ENCODE assay signal across 8 cellular contexts in genomic region chr3:116140100-116140689, GRCh38.
DNase-seq lines count a peak whose midpoint lies in the region; ATAC-seq and TF ChIP-seq lines count a peak whose summit lies in the region.

No MANE protein-coding gene starts in this region.

- no peaks in the 10 kb centered on the region for H3K36me3 Mint-ChIP-seq in activated naive CD8-positive, alpha-beta T cell treated with anti-CD3 and anti-CD28 coated beads for 36 hours

- H3K4me3 ChIP-seq in astrocyte of the cerebellum (ENCODE audit: low read depth, low read length) (no peak overlapping the region), liver (ENCODE audit: low read depth in 1 of 3, low read length in 3 of 3) (no peak overlapping the region)

- WGBS in liver, result 34% methylated on average over 5 of the region's 5 CpGs

- H3K27ac Mint-ChIP-seq in activated naive CD8-positive, alpha-beta T cell treated with anti-CD3 and anti-CD28 coated beads for 36 hours, result no peak overlapping the region

- ATAC-seq in GM21576 (IDR thresholded peaks at IDR 0.05; ENCODE audit: unreplicated experiment), result peak; percentile 45
- no peak for ATAC-seq in GM21360 (IDR thresholded peaks at IDR 0.05; ENCODE audit: unreplicated experiment)
- no peak for ATAC-seq in HG02973 (IDR thresholded peaks at IDR 0.05; ENCODE audit: unreplicated experiment)

- H3K4me3 Mint-ChIP-seq in activated naive CD8-positive, alpha-beta T cell treated with anti-CD3 and anti-CD28 coated beads for 36 hours, result no peak overlapping the region

- no peaks in the 10 kb centered on the region for H3K27me3 ChIP-seq in liver (ENCODE audit: control insufficient read depth in 4 of 4, insufficient read depth in 4 of 4, low read length in 3 of 4)

- no peak overlapping the region for H3K27ac ChIP-seq in liver (ENCODE audit: low read depth in 1 of 2, low read length in 2 of 2)

- H3K36me3 ChIP-seq in liver (ENCODE audit: control insufficient read depth in 4 of 4, insufficient read depth in 3 of 4, low read depth in 1 of 4, low read length in 3 of 4), result no peaks in the 10 kb centered on the region

- peaks cover 0 to under 1% (median 0%) of the 10 kb centered on the region in 4 donors for H3K9me3 ChIP-seq in liver (ENCODE audit: control insufficient read depth in 4 of 4, low read length in 3 of 4)

- no peaks in the 10 kb centered on the region for H3K4me1 ChIP-seq in liver (ENCODE audit: control insufficient read depth in 4 of 4, insufficient read depth in 4 of 4, low read length in 3 of 4)

- no peaks in the 10 kb centered on the region for H3K27me3 Mint-ChIP-seq in activated naive CD8-positive, alpha-beta T cell treated with anti-CD3 and anti-CD28 coated beads for 36 hours

- peak; percentile 66 for TF ChIP-seq CTCF in astrocyte of the cerebellum (IDR thresholded peaks at IDR 0.05; ENCODE audit: low read depth, low read length, missing control alignments)
- peak; percentile 71 for TF ChIP-seq CTCF in liver (IDR thresholded peaks at IDR 0.05; ENCODE audit: low read depth, low read length, missing input control)

- H3K4me1 Mint-ChIP-seq in activated naive CD8-positive, alpha-beta T cell treated with anti-CD3 and anti-CD28 coated beads for 36 hours, result no peaks in the 10 kb centered on the region

- peak; percentile 58 to 70 for TF ChIP-seq RAD21 in liver (IDR thresholded peaks at IDR 0.05)

- in situ Hi-C loops in Caki2 (cut with HindIII; ENCODE audit: low pct_unique_long_range_greater_than_20kb, low sequenced_read_pairs) (no loop called here), astrocyte of the cerebellum (cut with HindIII; ENCODE audit: low sequenced_read_pairs) (loop anchor here (25.0 kb wide), 2 partner anchors 97 to 622 kb away; no protein-coding TSS in a partner anchor)

- H3K9ac ChIP-seq in liver (ENCODE audit: low read depth in 1 of 2, low read length in 2 of 2), result no peak overlapping the region

- DNase-seq in Caki2 (ENCODE audit: low read depth), result peak; percentile 8
- peak; percentile 57 for DNase-seq in NCI-H146 (lab: John Stamatoyannopoulos, UW)
- DNase-seq in astrocyte of the cerebellum (ENCODE audit: low read depth), result no peak
- no peak for DNase-seq in activated naive CD8-positive, alpha-beta T cell treated with anti-CD3 and anti-CD28 coated beads for 36 hours

- peaks cover 3% of the 10 kb centered on the region for H3K9me3 Mint-ChIP-seq in activated naive CD8-positive, alpha-beta T cell treated with anti-CD3 and anti-CD28 coated beads for 36 hours

TF ChIP-seq in liver, 16 proteins besides CTCF, POLR2A, EP300 and RAD21:
- TF ChIP-seq MAX (IDR thresholded peaks at IDR 0.05), result no peak
- TF ChIP-seq REST (IDR thresholded peaks at IDR 0.05), result no peak
- no peak for TF ChIP-seq HNF4G (IDR thresholded peaks at IDR 0.05)
- TF ChIP-seq EGR1 (IDR thresholded peaks at IDR 0.05; ENCODE audit: low read depth in 2 of 2), result no peak
- TF ChIP-seq RXRA (IDR thresholded peaks at IDR 0.05), result no peak
- TF ChIP-seq YY1 (IDR thresholded peaks at IDR 0.05), result no peak
- no peak for TF ChIP-seq HNF4A (conservative IDR thresholded peaks at IDR 0.05)
- TF ChIP-seq TAF1 (conservative IDR thresholded peaks at IDR 0.05), result no peak
- no peak for TF ChIP-seq JUND (IDR thresholded peaks at IDR 0.05)
- no peak for TF ChIP-seq FOXA2 (IDR thresholded peaks at IDR 0.05)

Comparison
In these comparisons a context has a peak if more than half of its experiments do, and no peak if none do; other contexts are left out.
1. DNase-seq: peak in Caki2 (single experiment) and NCI-H146 (single experiment); none in astrocyte of the cerebellum (single experiment) and activated naive CD8-positive, alpha-beta T cell treated with anti-CD3 and anti-CD28 coated beads for 36 hours (single experiment).